ENCODE assay signal across 18 cellular contexts in the genomic region with DNA sequence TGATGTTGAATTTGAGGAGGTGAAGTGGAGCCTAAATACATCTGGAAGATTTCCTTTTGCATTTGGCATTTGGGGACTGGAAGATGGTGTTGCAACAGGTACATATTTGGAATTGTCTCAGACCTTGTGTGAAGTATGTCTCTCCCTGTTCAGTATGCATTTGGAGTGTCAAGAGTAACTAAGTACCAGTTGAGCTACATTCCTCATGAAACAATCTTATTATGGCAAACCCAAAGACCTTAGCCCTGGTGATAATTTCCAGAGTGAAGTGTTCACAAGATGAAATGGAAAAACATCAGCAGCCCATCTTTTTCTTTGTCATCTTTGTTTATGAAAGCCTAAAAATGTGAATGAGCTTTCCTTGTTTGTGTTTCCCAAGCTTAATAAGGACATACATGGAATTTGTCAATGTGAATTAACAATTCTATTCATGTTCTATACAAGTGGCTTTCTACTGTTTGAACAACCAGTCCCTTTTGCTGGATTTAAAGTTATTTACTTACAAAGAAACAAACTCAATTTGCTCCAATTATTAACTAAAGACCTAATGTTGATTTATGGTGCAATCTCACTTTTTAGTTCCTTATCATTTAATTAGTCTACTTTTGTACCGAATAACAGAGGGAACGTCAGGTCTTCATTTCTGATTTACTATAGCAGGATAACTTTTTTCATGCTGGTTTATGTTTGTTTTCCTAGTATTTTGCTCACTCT. TPM values are rescaled to one million over a fixed set of nuclear protein-coding genes. Genes with fewer than 3 reads are reported as not detected.
"Had no signal": no experiment of that assay in that cellular context is flagged by ENCODE, and none has a peak within 500 bp of the region (broad histone marks: within the 10 kb centered on the region; RNA-seq: fewer than 3 reads in every experiment).

No MANE protein-coding gene starts in this region.

- H3K4me3 Mint-ChIP-seq: activated CD4-positive, alpha-beta T cell treated with anti-CD3 and anti-CD28 coated beads, Interleukin-2, amount 10 ng/mL, durations not matched to agents 7 days and 5 days; activated T-helper 1 cell treated with anti-CD3 and anti-CD28 coated beads, Interleukin-12 subunit alpha, Interleukin-12 subunit beta, Interleukin-2, Interleukin-4 antibody, amounts not matched to agents 30 ng/mL and 10 ng/mL and 1 ng/mL, durations not matched to agents 14 hours and 24 hours and 36 hours; dendritic cell treated with granulocyte-macrophage colony-stimulating factor and Interleukin-4, amounts not matched to agents 40 ng/mL and 50 ng/mL, for 4 days; immature natural killer cell; naive thymus-derived CD8-positive, alpha-beta T cell had no signal

- H3K4me1 Mint-ChIP-seq: activated CD4-positive, alpha-beta T cell treated with anti-CD3 and anti-CD28 coated beads, Interleukin-2, amount 10 ng/mL, durations not matched to agents 7 days and 5 days; immature natural killer cell had no signal

- H3K4me1 ChIP-seq: right atrium auricular region, transverse colon had no signal

- H3K36me3 Mint-ChIP-seq: immature natural killer cell had no signal

- H3K27ac ChIP-seq: brain microvascular endothelial cell, right atrium auricular region, skin epidermis, transverse colon had no signal

- H3K27me3 ChIP-seq: brain microvascular endothelial cell, right atrium auricular region, transverse colon had no signal

- H3K9me3 Mint-ChIP-seq: activated CD4-positive, alpha-beta T cell treated with anti-CD3 and anti-CD28 coated beads, Interleukin-2, amount 10 ng/mL, durations not matched to agents 7 days and 5 days; activated T-helper 1 cell treated with anti-CD3 and anti-CD28 coated beads, Interleukin-12 subunit alpha, Interleukin-12 subunit beta, Interleukin-2, Interleukin-4 antibody, amounts not matched to agents 30 ng/mL and 10 ng/mL and 1 ng/mL, durations not matched to agents 14 hours and 24 hours and 36 hours; dendritic cell treated with granulocyte-macrophage colony-stimulating factor and Interleukin-4, amounts not matched to agents 40 ng/mL and 50 ng/mL, for 4 days; immature natural killer cell; naive thymus-derived CD8-positive, alpha-beta T cell had no signal

- H3K36me3 ChIP-seq: brain microvascular endothelial cell, right atrium auricular region, transverse colon had no signal

- ATAC-seq: mucosa of descending colon; naive thymus-derived CD8-positive, alpha-beta T cell; stimulated activated naive CD8-positive, alpha-beta T cell treated with anti-CD3 and anti-CD28 coated beads, Interleukin-15, Interleukin-2, amounts not matched to agents 100 U/mL and 50 U/mL, for 24 hours had no signal

- H3K4me3 ChIP-seq: mucosa of descending colon, right atrium auricular region, skin epidermis, transverse colon had no signal

- H3K9me3 ChIP-seq: mucosa of descending colon, right atrium auricular region, transverse colon had no signal

- H3K27ac Mint-ChIP-seq: activated CD4-positive, alpha-beta T cell treated with anti-CD3 and anti-CD28 coated beads, Interleukin-2, amount 10 ng/mL, durations not matched to agents 7 days and 5 days; activated T-helper 1 cell treated with anti-CD3 and anti-CD28 coated beads, Interleukin-12 subunit alpha, Interleukin-12 subunit beta, Interleukin-2, Interleukin-4 antibody, amounts not matched to agents 30 ng/mL and 10 ng/mL and 1 ng/mL, durations not matched to agents 14 hours and 24 hours and 36 hours; dendritic cell treated with granulocyte-macrophage colony-stimulating factor and Interleukin-4, amounts not matched to agents 40 ng/mL and 50 ng/mL, for 4 days; immature natural killer cell; naive thymus-derived CD8-positive, alpha-beta T cell had no signal

- H3K27me3 Mint-ChIP-seq: dendritic cell treated with granulocyte-macrophage colony-stimulating factor and Interleukin-4, amounts not matched to agents 40 ng/mL and 50 ng/mL, for 4 days had no signal

- DNase-seq: activated CD4-positive, alpha-beta T cell treated with anti-CD3 and anti-CD28 coated beads, Interleukin-2, amount 10 ng/mL, durations not matched to agents 7 days and 5 days; activated CD8-positive, alpha-beta memory T cell treated with anti-CD3 and anti-CD28 coated beads for 24 hours; activated naive CD4-positive, alpha-beta T cell treated with Interleukin-2 at 50 U/mL for 16 hours; anterior cingulate cortex; brain microvascular endothelial cell; effector memory CD4-positive, alpha-beta T cell; head of caudate nucleus; immature natural killer cell; mammary epithelial cell; mucosa of descending colon; naive thymus-derived CD8-positive, alpha-beta T cell; posterior cingulate gyrus; stimulated activated naive CD8-positive, alpha-beta T cell treated with anti-CD3 and anti-CD28 coated beads, Interleukin-15, Interleukin-2, amounts not matched to agents 100 U/mL and 50 U/mL, for 24 hours; transverse colon had no signal

RNA-seq across cellular contexts. Expression of gene PPP1R1C, which starts 42.1 kb away (rescaled TPM):
- total RNA-seq: activated CD4-positive, alpha-beta T cell treated with anti-CD3 and anti-CD28 coated beads, Interleukin-2, amount 10 ng/mL, durations not matched to agents 7 days and 5 days; activated T-helper 1 cell treated with anti-CD3 and anti-CD28 coated beads, Interleukin-12 subunit alpha, Interleukin-12 subunit beta, Interleukin-2, Interleukin-4 antibody, amounts not matched to agents 30 ng/mL and 10 ng/mL and 1 ng/mL, durations not matched to agents 14 hours and 24 hours and 36 hours; naive thymus-derived CD8-positive, alpha-beta T cell had no signal
- polyA plus RNA-seq: immature natural killer cell; naive thymus-derived CD8-positive, alpha-beta T cell had no signal
